24 cellular contexts compared by ENCODE assay signal in genomic region chr16:49703494-49703893, GRCh38.
DNase-seq lines count a peak whose midpoint lies in the region; FAIRE-seq and TF ChIP-seq lines count a peak whose summit lies in the region.
"Had no signal": no experiment of that assay in that cellular context is flagged by ENCODE, and none has a peak within 500 bp of the region (broad histone marks: within the 10 kb centered on the region; RNA-seq: fewer than 3 reads in every experiment).

No MANE protein-coding gene starts in this region.

- H3K4me3 Mint-ChIP-seq in nephron, result peak overlapping the region in 1 of 3 experiments; percentile 30
- H3K4me3 Mint-ChIP-seq: activated naive CD8-positive, alpha-beta T cell; CD4-positive, alpha-beta memory T cell; IgD-negative memory B cell; naive thymus-derived CD8-positive, alpha-beta T cell; stimulated activated naive B cell treated with anti-CD40 and anti-IgM and Interleukin-4, amounts not matched to agents 10 μg/mL and 1 μg/mL and 100 μg/mL, for 72 hours had no signal

- CTCF ChIA-PET in H1 (lab: Charles Lee; ENCODE audit: partially characterized antibody), result interaction anchor here (1.1 to 2.3 kb wide), 4 partner anchors 36 to 218 kb away, joined by 3 to 10 read pairs (median 4); no protein-coding TSS in a partner anchor

- peak overlapping the region; percentile 73; the same call in 1 of the 2 replicates for H2BK5ac ChIP-seq in H1 (ENCODE audit: low read depth, low read length)

- peaks cover 0 to 20% of the 10 kb centered on the region in 2 experiments; a peak in 2 of 4 replicates for H3K79me2 ChIP-seq in H1 (ENCODE audit: control insufficient read depth in 1 of 2, insufficient read depth in 2 of 2, low read length in 2 of 2)

- no peak overlapping the region for H3K56ac ChIP-seq in H1 (replicated peaks; ENCODE audit: insufficient read length, low read depth, low read length)

- no peaks in the 10 kb centered on the region for H3K36me3 ChIP-seq in cardiac muscle cell
- no peaks in the 10 kb centered on the region for H3K36me3 ChIP-seq in left ventricle myocardium inferior
- H3K36me3 ChIP-seq in H1 (ENCODE audit: control insufficient read depth in 2 of 4, insufficient read depth in 4 of 4, low read length in 3 of 4), result no peaks in the 10 kb centered on the region
- H3K36me3 ChIP-seq: breast epithelium, ovary, Peyer's patch, upper lobe of left lung had no signal

- H4K8ac ChIP-seq in H1 (ENCODE audit: extremely low read depth, insufficient read depth, low read length), result no peak overlapping the region; the same call in 1 of the 2 replicates

- no peak for TF ChIP-seq RAD21 in H1 (IDR thresholded peaks at IDR 0.05 in 1 of 2, conservative IDR thresholded peaks at IDR 0.05 in 1 of 2; ENCODE audit: low read depth in 2 of 2, low read length in 2 of 2)

- TF ChIP-seq EP300 in H1 (IDR thresholded peaks at IDR 0.05; ENCODE audit: borderline replicate concordance in 1 of 2, low read depth in 2 of 2, low read length in 2 of 2), result no peak

- no peak for TF ChIP-seq CTCF in cardiac muscle cell (IDR thresholded peaks at IDR 0.05; ENCODE audit: low read depth, low read length)
- no peak for TF ChIP-seq CTCF in left ventricle myocardium inferior (IDR thresholded peaks at IDR 0.05; ENCODE audit: borderline replicate concordance)
- TF ChIP-seq CTCF in H1 (IDR thresholded peaks at IDR 0.05; ENCODE audit: control extremely low read depth in 1 of 3, insufficient read depth in 1 of 3, low read depth in 1 of 3, low read length in 3 of 3), result no peak
- TF ChIP-seq CTCF in nephron (IDR thresholded peaks at IDR 0.05; ENCODE audit: unreplicated experiment in 3 of 3), result no peak

- H3K36me3 Mint-ChIP-seq in nephron (ENCODE audit: low read depth), result peaks cover 6% of the 10 kb centered on the region
- H3K36me3 Mint-ChIP-seq: activated naive CD8-positive, alpha-beta T cell; CD4-positive, alpha-beta memory T cell; IgD-negative memory B cell; naive thymus-derived CD8-positive, alpha-beta T cell; stimulated activated naive B cell treated with anti-CD40 and anti-IgM and Interleukin-4, amounts not matched to agents 10 μg/mL and 1 μg/mL and 100 μg/mL, for 72 hours had no signal

- no peaks in the 10 kb centered on the region for H3K9me3 Mint-ChIP-seq in nephron
- H3K9me3 Mint-ChIP-seq: IgD-negative memory B cell; naive thymus-derived CD8-positive, alpha-beta T cell; stimulated activated naive B cell treated with anti-CD40 and anti-IgM and Interleukin-4, amounts not matched to agents 10 μg/mL and 1 μg/mL and 100 μg/mL, for 72 hours had no signal

- peaks cover 72% of the 10 kb centered on the region for H3K4me1 Mint-ChIP-seq in nephron
- H3K4me1 Mint-ChIP-seq: CD4-positive, alpha-beta memory T cell; naive thymus-derived CD8-positive, alpha-beta T cell had no signal

- peak overlapping the region; percentile 83 for H4K91ac ChIP-seq in H1 (replicated peaks; ENCODE audit: insufficient read length, low read length)

- DNase-seq in cardiac muscle cell (ENCODE audit: low read depth in 1 of 2, low spot score in 1 of 2) (no peak), left ventricle myocardium inferior (no peak), H1 (ENCODE audit: low read depth in 1 of 2, low spot score in 2 of 2) (no peak), C1 segment of cervical spinal cord (lab: John Stamatoyannopoulos, UW) (no peak), urothelium cell line (ENCODE audit: low spot score) (no peak), mesenteric fat pad (ENCODE audit: low spot score) (no peak), GM12891 (ENCODE audit: insufficient read length, low spot score) (no peak)
- DNase-seq: activated CD4-positive, alpha-beta T cell treated with anti-CD3 and anti-CD28 coated beads for 48 hours; activated T-cell treated with anti-CD3 and anti-CD28 coated beads for 4 hours; CD4-positive, alpha-beta memory T cell; naive thymus-derived CD8-positive, alpha-beta T cell; NCI-H748 treated with DMSO at 0.1 percent for 48 hours; ovary; Peyer's patch; small intestine; stimulated activated naive B cell treated with anti-CD40 and anti-IgM and Interleukin-4, amounts not matched to agents 10 μg/mL and 1 μg/mL and 100 μg/mL, for 72 hours; T1000; upper lobe of left lung had no signal

- H2BK20ac ChIP-seq in H1 (ENCODE audit: low read length), result 0 out of 2 replicates have a peak overlapping the region, but pooled peaks have one; percentile 86

- no peaks in the 10 kb centered on the region for H3K27me3 Mint-ChIP-seq in nephron (ENCODE audit: low read depth)

- no peak for TF ChIP-seq POLR2A in H1 (IDR thresholded peaks at IDR 0.05; ENCODE audit: control extremely low read depth in 1 of 2, low read depth in 2 of 2, low read length in 2 of 2)
- TF ChIP-seq POLR2A in GM12891 (IDR thresholded peaks at IDR 0.05; ENCODE audit: low read depth, low read length), result no peak

- peak overlapping the region; percentile 64 to 90; a peak in 3 of 4 replicates for H3K4me2 ChIP-seq in H1 (ENCODE audit: insufficient read depth in 1 of 2, low read depth in 2 of 2, low read length in 2 of 2)

- WGBS in H1 (ENCODE audit: extremely low coverage in 1 of 2, insufficient coverage in 1 of 2, insufficient read length in 1 of 2, insufficient replicate concordance in 2 of 2, low coverage in 1 of 2, low lambda C conversion rate in 2 of 2, missing lambda C conversion rate in 1 of 2), 2 experiments, result 84% methylated on average over 4 of the region's 4 CpGs; no CpG with 5 or more reads in 1 of the 2 experiments

- no peak overlapping the region for H2AFZ ChIP-seq in H1 (ENCODE audit: low read length)

- no peak overlapping the region for H3K9ac ChIP-seq in H1 (replicated peaks in 1 of 4; ENCODE audit: extremely low read depth in 1 of 4, low read depth in 3 of 4, low read length in 3 of 4)

- no peak overlapping the region for H2BK15ac ChIP-seq in H1 (ENCODE audit: low read length)

- POLR2A ChIA-PET in H1 (lab: Charles Lee; ENCODE audit: partially characterized antibody), result no interaction called here

- H3K4me1 ChIP-seq in cardiac muscle cell (ENCODE audit: low read depth) (peaks cover 51% of the 10 kb centered on the region), left ventricle myocardium inferior (peaks cover 49% of the 10 kb centered on the region), H1 (replicated peaks in 1 of 4; ENCODE audit: control insufficient read depth in 3 of 4, insufficient read depth in 4 of 4, low read length in 3 of 4) (peaks cover 36 to 51% (median 44%) of the 10 kb centered on the region in 4 experiments)
- H3K4me1 ChIP-seq: Peyer's patch had no signal

- FAIRE-seq in H1 (lab: Jason Lieb, UNC) (no peak), urothelium cell line (lab: Jason Lieb, UNC) (no peak), GM12891 (lab: Jason Lieb, UNC) (no peak)
- FAIRE-seq: islet of Langerhans, small intestine had no signal

- H3K18ac ChIP-seq in H1 (ENCODE audit: extremely low read depth, low read length), result peak overlapping the region; percentile 96

- H4K20me1 ChIP-seq in H1 (replicated peaks in 1 of 2; ENCODE audit: control insufficient read depth in 1 of 2, insufficient read depth in 2 of 2, low read length in 2 of 2), result no peaks in the 10 kb centered on the region

- intact Hi-C loops in left ventricle myocardium inferior (cut with micrococcal nuclease), result no loop called here

- peak overlapping the region; percentile 11; the same call in 1 of the 2 replicates for H2AK5ac ChIP-seq in H1 (ENCODE audit: low read depth, low read length)

- H2BK120ac ChIP-seq in H1 (replicated peaks; ENCODE audit: low read depth, low read length), result peak overlapping the region; percentile 91

- 0 out of 2 replicates have a peak, but pooled peaks cover 4% of the 10 kb centered on the region for H3K23me2 ChIP-seq in H1 (ENCODE audit: low read depth, low read length)

- peaks cover 10% of the 10 kb centered on the region for H3K79me1 ChIP-seq in H1 (ENCODE audit: low read depth, low read length)

- H3K27ac ChIP-seq in cardiac muscle cell, result peak overlapping the region; percentile 90
- H3K27ac ChIP-seq in left ventricle myocardium inferior (replicated peaks), result no peak overlapping the region
- peak overlapping the region; percentile 45; the same call in 1 of the 2 replicates for H3K27ac ChIP-seq in H1 (ENCODE audit: low read depth, low read length)
- H3K27ac ChIP-seq: ovary, Peyer's patch, upper lobe of left lung, VCaP had no signal

- H3K4ac ChIP-seq in H1 (replicated peaks; ENCODE audit: insufficient read length, low read depth, low read length), result peak overlapping the region; percentile 83

- H3K4me3 ChIP-seq in cardiac muscle cell, result no peak overlapping the region
- H3K4me3 ChIP-seq in left ventricle myocardium inferior, result no peak overlapping the region
- H3K4me3 ChIP-seq in H1 (ENCODE audit: extremely low read depth in 1 of 4, insufficient read depth in 2 of 4, low read depth in 3 of 4, low read length in 4 of 4), result peak overlapping the region in 1 of 4 experiments; percentile 47; a peak in 1 of 8 replicates
- H3K4me3 ChIP-seq: breast epithelium, ovary, Peyer's patch, upper lobe of left lung had no signal

- H3K23ac ChIP-seq in H1 (ENCODE audit: insufficient read length), result no peak overlapping the region

- H3K9me3 ChIP-seq in cardiac muscle cell (ENCODE audit: low read depth) (no peaks in the 10 kb centered on the region), left ventricle myocardium inferior (replicated peaks) (peaks cover 6% of the 10 kb centered on the region), H1 (ENCODE audit: insufficient read depth in 2 of 2, low read depth in 1 of 2, low read length in 1 of 2) (no peaks in the 10 kb centered on the region)
- H3K9me3 ChIP-seq: breast epithelium, ovary, Peyer's patch, upper lobe of left lung had no signal

- H3K27me3 ChIP-seq in cardiac muscle cell (no peaks in the 10 kb centered on the region), left ventricle myocardium inferior (ENCODE audit: low read depth) (peaks cover 9% of the 10 kb centered on the region), H1 (replicated peaks in 1 of 4; ENCODE audit: control insufficient read depth in 3 of 4, extremely low read depth in 1 of 4, insufficient read depth in 3 of 4, low read length in 3 of 4) (no peaks in the 10 kb centered on the region)
- H3K27me3 ChIP-seq: breast epithelium, ovary, Peyer's patch, upper lobe of left lung had no signal

- no peak overlapping the region for H3K14ac ChIP-seq in H1 (ENCODE audit: insufficient read length)

- peak overlapping the region; percentile 93 to 98 (median 98) for H3K27ac Mint-ChIP-seq in nephron
- H3K27ac Mint-ChIP-seq: activated naive CD8-positive, alpha-beta T cell; IgD-negative memory B cell; stimulated activated naive B cell treated with anti-CD40 and anti-IgM and Interleukin-4, amounts not matched to agents 10 μg/mL and 1 μg/mL and 100 μg/mL, for 72 hours had no signal

- H2BK12ac ChIP-seq in H1 (ENCODE audit: low read depth, low read length), result peak overlapping the region; percentile 98; the same call in 1 of the 2 replicates

- H4K5ac ChIP-seq in H1 (ENCODE audit: insufficient read length, low read depth, low read length), result peak overlapping the region; percentile 41

TF ChIP-seq in H1, 55 proteins besides CTCF, POLR2A, EP300 and RAD21 (continues in another document):
- no peak for TF ChIP-seq RXRA (IDR thresholded peaks at IDR 0.05; ENCODE audit: insufficient read depth, low read depth, low read length)
- no peak for TF ChIP-seq POU5F1 (IDR thresholded peaks at IDR 0.05; ENCODE audit: low read depth, low read length)

TF ChIP-seq in GM12891, 5 proteins besides CTCF, POLR2A, EP300 and RAD21 (continues in another document):
- no peak for TF ChIP-seq SPI1 (IDR thresholded peaks at IDR 0.05; ENCODE audit: low read depth, low read length)
- TF ChIP-seq TAF1 (IDR thresholded peaks at IDR 0.05; ENCODE audit: low read depth, low read length), result no peak
- no peak for TF ChIP-seq POLR2AphosphoS5 (IDR thresholded peaks at IDR 0.05; ENCODE audit: low read depth, low read length)
